20 cellular contexts compared by ENCODE assay signal in genomic region chr1:63636192-63637105, GRCh38. TPM values are rescaled to one million over a fixed set of nuclear protein-coding genes. Genes with fewer than 3 reads are reported as not detected.
DNase-seq lines count a peak whose midpoint lies in the region; ATAC-seq, FAIRE-seq and TF ChIP-seq lines count a peak whose summit lies in the region.
"Had no signal": no experiment of that assay in that cellular context is flagged by ENCODE, and none has a peak within 500 bp of the region (broad histone marks: within the 10 kb centered on the region; RNA-seq: fewer than 3 reads in every experiment).

No MANE protein-coding gene starts in this region.

- no peaks in the 10 kb centered on the region for H3K9me1 ChIP-seq in K562 (ENCODE audit: control insufficient read depth, insufficient read depth, low read length)

- POLR2A ChIA-PET in K562 (lab: Yijun Ruan, JAX) = no interaction called here

- no peaks in the 10 kb centered on the region for H4K20me1 ChIP-seq in K562 (replicated peaks; ENCODE audit: control insufficient read depth, insufficient read depth, low read length)
- H4K20me1 ChIP-seq: BLaER1 treated with 17β-estradiol and CSF1 and Interleukin-3, amounts not matched to agents 10 nM and 100 nM had no signal

- H2BK120ac ChIP-seq in trophoblast cell (ENCODE audit: insufficient read depth, low read length, poor library complexity) = peak overlapping the region; percentile 24

- no peaks in the 10 kb centered on the region for H3K79me1 ChIP-seq in trophoblast cell (ENCODE audit: low read length)

- H3K27me3 ChIP-seq in K562 (ENCODE audit: control insufficient read depth in 2 of 2, insufficient read depth in 2 of 2, low read length in 2 of 2) = peaks cover 5 to 10% of the 10 kb centered on the region in 2 experiments; a peak in 4 of 5 replicates
- H3K27me3 ChIP-seq in lower lobe of right lung (ENCODE audit: low read depth) = no peaks in the 10 kb centered on the region
- no peaks in the 10 kb centered on the region for H3K27me3 ChIP-seq in trophoblast cell (ENCODE audit: insufficient read depth, low read length)
- H3K27me3 ChIP-seq: BLaER1 treated with 17β-estradiol and CSF1 and Interleukin-3, amounts not matched to agents 10 nM and 100 nM had no signal

- H3K27me3 Mint-ChIP-seq in Calu3 (ENCODE audit: unreplicated experiment) (no peaks in the 10 kb centered on the region), endothelial cell (ENCODE audit: unreplicated experiment) (peaks cover 4% of the 10 kb centered on the region)
- no peaks in the 10 kb centered on the region for H3K27me3 Mint-ChIP-seq in stimulated activated naive CD8-positive, alpha-beta T cell treated with anti-CD3 and anti-CD28 coated beads, Interleukin-15, amount 100 ng/mL, for 72 hours
- H3K27me3 Mint-ChIP-seq: B cell, IgD-negative memory B cell had no signal

- H3K9me3 Mint-ChIP-seq in Calu3 (ENCODE audit: low read depth, unreplicated experiment) (no peaks in the 10 kb centered on the region), endothelial cell (ENCODE audit: unreplicated experiment) (no peaks in the 10 kb centered on the region)
- no peaks in the 10 kb centered on the region for H3K9me3 Mint-ChIP-seq in stimulated activated naive CD8-positive, alpha-beta T cell treated with anti-CD3 and anti-CD28 coated beads, Interleukin-15, amount 100 ng/mL, for 72 hours
- H3K9me3 Mint-ChIP-seq: CD8-positive, alpha-beta T cell; HFFc6; IgD-negative memory B cell had no signal

- DNase-seq in Calu3 (no peak), K562 (ENCODE audit: extremely low read depth in 1 of 4, low spot score in 3 of 4) (no peak), lower lobe of right lung (no peak), trophoblast cell (no peak), SKM-1 treated with dmso at 0.1 percent for 144 hours (lab: John Stamatoyannopoulos, UW; ENCODE audit: unreplicated experiment) (no peak), RKO (ENCODE audit: low spot score) (no peak), endothelial cell (ENCODE audit: low spot score) (no peak)
- no peak for DNase-seq in stimulated activated naive CD8-positive, alpha-beta T cell treated with anti-CD3 and anti-CD28 coated beads, Interleukin-15, amount 100 ng/mL, for 72 hours
- DNase-seq: CD8-positive, alpha-beta T cell; DMS 273 treated with DMSO at 0.1 percent for 48 hours; DMS79; GDM1; GOT3; H7; HFFc6 had no signal

- H3K4me1 ChIP-seq in K562 (replicated peaks in 1 of 2; ENCODE audit: control insufficient read depth in 2 of 2, insufficient read depth in 2 of 2, low read length in 2 of 2) = no peaks in the 10 kb centered on the region
- no peaks in the 10 kb centered on the region for H3K4me1 ChIP-seq in lower lobe of right lung
- H3K4me1 ChIP-seq in trophoblast cell (ENCODE audit: control insufficient read depth in 1 of 2, insufficient read depth in 2 of 2, low read length in 2 of 2) = peaks cover 0 to 6% of the 10 kb centered on the region in 2 experiments

- FAIRE-seq in K562 (lab: Jason Lieb, UNC) = no peak

- no peak for TF ChIP-seq EP300 in K562 (IDR thresholded peaks at IDR 0.05; ENCODE audit: low read length)

- H3K9me3 ChIP-seq in K562 (replicated peaks; ENCODE audit: control insufficient read depth, insufficient read depth, low read depth, low read length) (no peaks in the 10 kb centered on the region), lower lobe of right lung (no peaks in the 10 kb centered on the region), trophoblast cell (ENCODE audit: insufficient read depth, low read depth, low read length) (no peaks in the 10 kb centered on the region)

- H3K27ac ChIP-seq in K562 (ENCODE audit: extremely low read depth, low read depth, low read length) = no peak overlapping the region
- H3K27ac ChIP-seq in lower lobe of right lung = no peak overlapping the region
- H3K27ac ChIP-seq in trophoblast cell (ENCODE audit: low read depth, low read length) = no peak overlapping the region
- H3K27ac ChIP-seq: BLaER1 treated with 17β-estradiol and CSF1 and Interleukin-3, amounts not matched to agents 10 nM and 100 nM; HL-60 had no signal

- H4K8ac ChIP-seq in trophoblast cell (ENCODE audit: low read depth, low read length) = no peak overlapping the region

- H3K9ac ChIP-seq in K562 (ENCODE audit: insufficient read depth in 1 of 2, low read depth in 2 of 2, low read length in 2 of 2) = no peak overlapping the region
- H3K9ac ChIP-seq in trophoblast cell (ENCODE audit: low read length) = no peak overlapping the region
- H3K9ac ChIP-seq: BLaER1 treated with 17β-estradiol and CSF1 and Interleukin-3, amounts not matched to agents 10 nM and 100 nM had no signal

- CTCF ChIA-PET in Calu3 (lab: Charles Lee) (no interaction called here), K562 (lab: Yijun Ruan, JAX; ENCODE audit: low intra/inter-chr PET ratio) (no interaction called here)

- no peak overlapping the region for H3K18ac ChIP-seq in trophoblast cell (ENCODE audit: low read length)

- TF ChIP-seq CTCF in Calu3 (IDR thresholded peaks at IDR 0.05; ENCODE audit: unreplicated experiment) = no peak
- TF ChIP-seq CTCF in K562 (IDR thresholded peaks at IDR 0.05 in 2 of 3, conservative IDR thresholded peaks at IDR 0.05 in 1 of 3; ENCODE audit: insufficient read depth in 2 of 3, low read depth in 1 of 3, low read length in 3 of 3) = peak in 1 of 3 experiments; percentile 16; a peak in 1 of 6 replicates
- no peak for TF ChIP-seq CTCF in lower lobe of right lung (IDR thresholded peaks at IDR 0.05)
- no peak for TF ChIP-seq CTCF in endothelial cell (IDR thresholded peaks at IDR 0.05; ENCODE audit: unreplicated experiment)

- TF ChIP-seq RAD21 in K562 (CRISPR knock-in tag; conservative IDR thresholded peaks at IDR 0.05 in 1 of 2, IDR thresholded peaks at IDR 0.05 in 1 of 2) = no peak

- H2BK12ac ChIP-seq in trophoblast cell (ENCODE audit: low read length) = peak overlapping the region; percentile 31

- H3K79me2 ChIP-seq in K562 (ENCODE audit: control insufficient read depth, insufficient read depth, low read length) (no peaks in the 10 kb centered on the region), trophoblast cell (ENCODE audit: control insufficient read depth, insufficient read depth, low read length, poor library complexity) (no peaks in the 10 kb centered on the region)

- H3K4me2 ChIP-seq in K562 (ENCODE audit: insufficient read depth, low read length) (no peak overlapping the region), trophoblast cell (ENCODE audit: low read length) (no peak overlapping the region)
- H3K4me2 ChIP-seq: BLaER1 treated with 17β-estradiol and CSF1 and Interleukin-3, amounts not matched to agents 10 nM and 100 nM had no signal

- H2AFZ ChIP-seq in K562 (ENCODE audit: low read depth, low read length) (no peak overlapping the region), trophoblast cell (ENCODE audit: insufficient read depth, low read length, poor library complexity) (no peak overlapping the region)

- H3K4me1 Mint-ChIP-seq in Calu3 (ENCODE audit: low read depth, unreplicated experiment) = peaks cover 57% of the 10 kb centered on the region
- peaks cover 7% of the 10 kb centered on the region for H3K4me1 Mint-ChIP-seq in stimulated activated naive CD8-positive, alpha-beta T cell treated with anti-CD3 and anti-CD28 coated beads, Interleukin-15, amount 100 ng/mL, for 72 hours
- peaks cover 7% of the 10 kb centered on the region for H3K4me1 Mint-ChIP-seq in endothelial cell (ENCODE audit: unreplicated experiment)
- H3K4me1 Mint-ChIP-seq: B cell, IgD-negative memory B cell had no signal

- peak; percentile 62; the same call in 2 of the 3 replicates for ATAC-seq in K562
- ATAC-seq in lower lobe of right lung = peak; percentile 66 to 78
- ATAC-seq in stimulated activated naive CD8-positive, alpha-beta T cell treated with anti-CD3 and anti-CD28 coated beads, Interleukin-15, amount 100 ng/mL, for 72 hours = no peak
- ATAC-seq: CD8-positive, alpha-beta T cell; HCT116 had no signal

- BruUV-seq in Calu3 (replicated peaks; lab: Mats Ljungman, UMichigan) (no TSS peak), K562 (replicated peaks; lab: Mats Ljungman, UMichigan) (no TSS peak)

- H3K4me3 ChIP-seq in K562 = no peak overlapping the region
- no peak overlapping the region for H3K4me3 ChIP-seq in lower lobe of right lung
- H3K4me3 ChIP-seq in trophoblast cell (ENCODE audit: low read depth, low read length) = no peak overlapping the region
- H3K4me3 ChIP-seq: BLaER1 treated with 17β-estradiol and CSF1 and Interleukin-3, amounts not matched to agents 10 nM and 100 nM had no signal

- peak overlapping the region; percentile 6 for H3K27ac Mint-ChIP-seq in Calu3 (ENCODE audit: unreplicated experiment)
- H3K27ac Mint-ChIP-seq in stimulated activated naive CD8-positive, alpha-beta T cell treated with anti-CD3 and anti-CD28 coated beads, Interleukin-15, amount 100 ng/mL, for 72 hours = peak overlapping the region in 1 of 2 donors; percentile 70
- no peak overlapping the region for H3K27ac Mint-ChIP-seq in endothelial cell (ENCODE audit: unreplicated experiment)
- H3K27ac Mint-ChIP-seq: B cell; CD8-positive, alpha-beta T cell; HFFc6 had no signal

- intact Hi-C loops in Calu3 (cut with micrococcal nuclease; ENCODE audit: unreplicated experiment) (no loop called here), K562 (cut with micrococcal nuclease) (no loop called here), lower lobe of right lung (cut with DNase I) (no loop called here)

- H4K91ac ChIP-seq in trophoblast cell (ENCODE audit: low read depth, low read length) = no peak overlapping the region

- H2AK5ac ChIP-seq in trophoblast cell (ENCODE audit: low read length) = no peak overlapping the region

- TF ChIP-seq POLR2A in K562 (conservative IDR thresholded peaks at IDR 0.05) = no peak

- under 1% methylated on average over 15 of the region's 15 CpGs for WGBS in K562 (ENCODE audit: insufficient coverage, low coverage, missing lambda C conversion rate)
- WGBS in trophoblast cell (ENCODE audit: extremely low coverage, insufficient coverage, insufficient read length) = no CpG with 5 or more reads among the region's 15 CpGs

- in situ Hi-C loops in K562 (cut with MboI) = no loop called here

- H2BK5ac ChIP-seq in trophoblast cell (ENCODE audit: low read depth, low read length, poor library complexity) = no peak overlapping the region

- no peak overlapping the region for H3K23ac ChIP-seq in trophoblast cell (ENCODE audit: low read length)

- H4K12ac ChIP-seq in trophoblast cell (ENCODE audit: low read depth, low read length) = no peak overlapping the region

- H3K36me3 Mint-ChIP-seq in Calu3 (ENCODE audit: insufficient read depth, unreplicated experiment) (peaks cover 19% of the 10 kb centered on the region), endothelial cell (ENCODE audit: low read depth, unreplicated experiment) (peaks cover 3% of the 10 kb centered on the region)

- H3K4ac ChIP-seq in trophoblast cell (ENCODE audit: low read depth, low read length) = no peak overlapping the region

- H3K4me3 Mint-ChIP-seq in Calu3 (ENCODE audit: low read depth, unreplicated experiment) (no peak overlapping the region), endothelial cell (ENCODE audit: unreplicated experiment) (no peak overlapping the region)
- no peak overlapping the region for H3K4me3 Mint-ChIP-seq in stimulated activated naive CD8-positive, alpha-beta T cell treated with anti-CD3 and anti-CD28 coated beads, Interleukin-15, amount 100 ng/mL, for 72 hours
- H3K4me3 Mint-ChIP-seq: B cell; CD8-positive, alpha-beta T cell; HFFc6; IgD-negative memory B cell had no signal

- H3K36me3 ChIP-seq in K562 (ENCODE audit: control insufficient read depth, insufficient read depth, low read length) (no peaks in the 10 kb centered on the region), lower lobe of right lung (peaks cover 49% of the 10 kb centered on the region), trophoblast cell (ENCODE audit: control insufficient read depth in 1 of 2, insufficient read depth in 2 of 2, low read length in 2 of 2) (peaks cover 4 to 7% of the 10 kb centered on the region in 2 experiments)

- no peak overlapping the region for H3K14ac ChIP-seq in trophoblast cell (ENCODE audit: low read length)

RNA-seq across cellular contexts. Expression of gene PGM1, which starts 43.2 kb away (rescaled TPM):
- total RNA-seq in Calu3 (2022) (52.9 and 56.6 TPM in 2 replicates), K562 (2014; rRNA removed) (0.14 TPM in 1 of 2 replicates, not detected in the other), K562 (2014; rRNA removed; fragmentation: Illumina TruSeq; extraction: Trizol) (not detected in 2 replicates), K562 (2015; rRNA removed; fragmentation: Illumina TruSeq; extraction: Trizol) (not detected in 2 replicates), K562 (2021) (0.31 and 0.45 TPM in 2 replicates), lower lobe of right lung (49.8 TPM), endothelial cell (ENCODE audit: unreplicated experiment) (30.6 TPM)
- total RNA-seq in K562 (2011; cell fraction: chromatin; rRNA removed; ENCODE audit: low replicate concordance) = not detected in 2 replicates
- not detected in 2 replicates for total RNA-seq in K562 (2011; cell fraction: nucleolus; rRNA removed)
- not detected in 2 replicates for total RNA-seq in K562 (2011; cell fraction: nucleoplasm; rRNA removed)
- polyA plus RNA-seq in K562 (2011; rRNA removed) (0.03 TPM in 1 of 2 replicates, not detected in the other), K562 (2014; fragmentation: Illumina TruSeq; extraction: Trizol) (not detected in 2 replicates), K562 (2014; fragmentation: Nextera tagmentation; extraction: Ambion mirVana) (not detected), K562 (2014; rRNA removed) (0.04 TPM in 1 of 2 replicates, not detected in the other)
- polyA plus RNA-seq in K562 (2011; cell fraction: cytosol; rRNA removed) = not detected in 2 replicates
- polyA plus RNA-seq in K562 (2011; cell fraction: nucleus; rRNA removed) = 0.04 TPM in 1 of 2 replicates, not detected in the other
- 0.05 TPM in 1 of 2 replicates, not detected in the other for polyA plus RNA-seq in K562 (2012)
- polyA minus RNA-seq in K562 (2011; rRNA and poly(A)+ RNA removed) = not detected in 2 replicates
- polyA minus RNA-seq in K562 (2011; cell fraction: cytosol; rRNA and poly(A)+ RNA removed) = 0.55 TPM in 1 of 2 replicates, not detected in the other
- polyA minus RNA-seq in K562 (2011; cell fraction: nucleus; rRNA and poly(A)+ RNA removed) = not detected in 2 replicates
- polyA plus RNA-seq in trophoblast cell (2013) = 48.2 and 49.2 TPM in 2 replicates

Comparison
In these comparisons a context has a peak if more than half of its experiments do, and no peak if none do; other contexts are left out.
1. RNA of gene PGM1, which starts 43.2 kb away (total RNA-seq): 52.9 to 56.6 TPM in Calu3, 49.8 TPM in lower lobe of right lung (single experiment) and 30.6 TPM in endothelial cell (single experiment); 0.14 to 0.45 TPM in K562; every median in the first group is over 10 times any median in the second.